Comparison of ENCODE assay signal across 7 cellular contexts in genomic region chr10:208616-209015, GRCh38.
"Had no signal": no experiment of that assay in that cellular context is flagged by ENCODE, and none has a peak within 500 bp of the region (broad histone marks: within the 10 kb centered on the region; RNA-seq: fewer than 3 reads in every experiment).

No MANE protein-coding gene starts in this region.

- FAIRE-seq: GM12878, GM12891, GM12892, GM18507, GM19239 had no signal

- H3K4me3 ChIP-seq: GM12878 had no signal

- DNase-seq: GDM1, GF-D8 had no signal

- ATAC-seq: GM12878 had no signal
